Comparison of ENCODE assay signal across 8 cellular contexts in the genomic region with DNA sequence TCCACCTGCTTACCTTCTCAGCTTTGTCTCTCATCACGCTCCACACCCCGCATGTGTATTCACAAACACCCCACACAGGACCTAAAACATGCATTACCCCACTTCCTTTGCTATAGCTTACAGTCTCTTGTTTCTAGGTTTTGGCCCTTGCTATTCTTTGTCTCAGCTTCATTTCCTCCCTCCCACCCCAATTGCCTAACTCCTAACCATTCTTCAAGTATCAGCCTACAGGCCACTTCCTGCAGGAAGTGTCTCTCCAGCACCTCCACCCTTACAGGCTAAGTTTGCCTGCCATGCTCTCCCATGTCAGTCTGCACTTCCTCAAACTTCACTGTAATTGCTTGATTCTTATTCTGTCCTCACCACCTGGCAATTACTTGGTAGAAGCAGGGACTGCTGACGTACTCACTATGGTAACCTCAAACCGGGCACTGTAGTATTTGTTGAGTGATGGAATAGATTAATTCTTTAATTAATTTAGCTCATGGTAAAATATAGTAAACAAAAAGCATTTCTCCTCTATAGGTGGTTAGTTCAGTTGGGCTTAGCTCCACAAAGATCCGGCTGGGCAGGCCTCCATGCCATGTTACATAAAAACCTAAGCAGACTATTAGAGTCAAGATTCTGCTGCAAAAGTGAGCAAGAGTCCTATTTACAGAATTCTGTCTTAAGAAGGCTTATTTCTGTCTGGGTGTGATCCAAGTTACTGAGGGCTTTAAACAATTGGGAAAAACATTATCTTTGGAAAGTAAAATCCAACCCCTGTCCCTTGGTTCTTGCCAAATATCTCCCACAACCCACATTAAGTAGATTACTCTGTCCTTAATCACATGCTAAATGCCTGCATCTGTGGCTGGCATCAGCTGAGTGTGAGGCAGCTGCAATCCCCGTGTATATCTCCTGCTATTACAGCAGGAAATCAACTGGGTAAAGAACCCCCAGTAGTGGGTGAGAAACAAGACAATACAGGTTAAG.
A peak's percentile ranks its signal among the peaks of the same experiment; 100 is the strongest.
DNase-seq lines count a peak whose midpoint lies in the region; FAIRE-seq and TF ChIP-seq lines count a peak whose summit lies in the region.

No MANE protein-coding gene starts in this region.

- DNase-seq in breast epithelium (ENCODE audit: low spot score in 2 of 2): peak; percentile 38 to 71
- DNase-seq in MCF 10A (ENCODE audit: unreplicated experiment): no peak
- DNase-seq in NAMALWA (ENCODE audit: low spot score): peak; percentile 2
- peak; percentile 25 for DNase-seq in endothelial cell (ENCODE audit: low spot score)
- peak; percentile 38 for DNase-seq in superior temporal gyrus (ENCODE audit: extremely low spot score)
- no peak for DNase-seq in Caco-2
- no peak for DNase-seq in H54 (ENCODE audit: insufficient read length, low spot score)
- DNase-seq in NCI-H187 (lab: John Stamatoyannopoulos, UW): no peak

- H3K4me3 ChIP-seq in breast epithelium (no peak overlapping the region), Caco-2 (ENCODE audit: low read depth, low read length) (no peak overlapping the region)

- TF ChIP-seq POLR2A in breast epithelium (IDR thresholded peaks at IDR 0.05) (no peak), H54 (IDR thresholded peaks at IDR 0.05; ENCODE audit: low read depth, low read length) (no peak)

- H3K27me3 ChIP-seq in breast epithelium (no peaks in the 10 kb centered on the region), Caco-2 (replicated peaks; ENCODE audit: control insufficient read depth, insufficient read depth, low read length) (no peaks in the 10 kb centered on the region)

- FAIRE-seq in H54 (lab: Jason Lieb, UNC): no peak

- H3K36me3 Mint-ChIP-seq in MCF 10A (ENCODE audit: insufficient read depth, unreplicated experiment) (no peaks in the 10 kb centered on the region), endothelial cell (ENCODE audit: low read depth, unreplicated experiment) (no peaks in the 10 kb centered on the region), Caco-2 (ENCODE audit: insufficient read depth, unreplicated experiment) (no peaks in the 10 kb centered on the region)

- peaks cover 7% of the 10 kb centered on the region for H3K4me1 Mint-ChIP-seq in MCF 10A (ENCODE audit: insufficient read depth, unreplicated experiment)
- peaks cover 12% of the 10 kb centered on the region for H3K4me1 Mint-ChIP-seq in endothelial cell (ENCODE audit: unreplicated experiment)
- no peaks in the 10 kb centered on the region for H3K4me1 Mint-ChIP-seq in Caco-2 (ENCODE audit: low read depth, unreplicated experiment)

- CTCF ChIA-PET in MCF 10A (lab: Yijun Ruan, JAX): no interaction called here
- CTCF ChIA-PET in Caco-2 (lab: Charles Lee): no interaction called here

- no peaks in the 10 kb centered on the region for H3K9me3 ChIP-seq in breast epithelium
- no peaks in the 10 kb centered on the region for H3K9me3 ChIP-seq in Caco-2

- peak overlapping the region; percentile 65 to 68 for H3K27ac ChIP-seq in breast epithelium

- no peak for TF ChIP-seq CTCF in breast epithelium (IDR thresholded peaks at IDR 0.05)
- no peak for TF ChIP-seq CTCF in MCF 10A (IDR thresholded peaks at IDR 0.05; ENCODE audit: unreplicated experiment)
- no peak for TF ChIP-seq CTCF in endothelial cell (IDR thresholded peaks at IDR 0.05; ENCODE audit: unreplicated experiment)
- no peak for TF ChIP-seq CTCF in Caco-2 (IDR thresholded peaks at IDR 0.05; ENCODE audit: insufficient read depth in 1 of 2, low read depth in 1 of 2, low read length in 1 of 2, severe bottlenecking in 1 of 2, unreplicated experiment in 1 of 2)

- H3K27ac Mint-ChIP-seq in MCF 10A (ENCODE audit: low read depth, unreplicated experiment) (no peak overlapping the region), endothelial cell (ENCODE audit: unreplicated experiment) (peak overlapping the region; percentile 90), Caco-2 (ENCODE audit: unreplicated experiment) (no peak overlapping the region)

- intact Hi-C loops in breast epithelium (cut with DNase I; ENCODE audit: low total_unique reads): no loop called here
- intact Hi-C loops in MCF 10A (cut with micrococcal nuclease): no loop called here
- intact Hi-C loops in Caco-2 (cut with micrococcal nuclease; ENCODE audit: unreplicated experiment): loop anchor here (10.0 kb wide), 1 partner anchor 287 kb away; no protein-coding TSS in a partner anchor

- H3K4me3 Mint-ChIP-seq in MCF 10A (ENCODE audit: unreplicated experiment): no peak overlapping the region
- no peak overlapping the region for H3K4me3 Mint-ChIP-seq in endothelial cell (ENCODE audit: unreplicated experiment)
- no peak overlapping the region for H3K4me3 Mint-ChIP-seq in Caco-2 (ENCODE audit: unreplicated experiment)

- H3K9me3 Mint-ChIP-seq in MCF 10A (ENCODE audit: unreplicated experiment) (no peaks in the 10 kb centered on the region), endothelial cell (ENCODE audit: unreplicated experiment) (no peaks in the 10 kb centered on the region), Caco-2 (ENCODE audit: unreplicated experiment) (no peaks in the 10 kb centered on the region)

- H3K36me3 ChIP-seq in breast epithelium (no peaks in the 10 kb centered on the region), Caco-2 (ENCODE audit: control insufficient read depth, insufficient read depth, low read length) (no peaks in the 10 kb centered on the region)

- BruUV-seq in MCF 10A (replicated peaks; lab: Mats Ljungman, UMichigan): no TSS peak
- no TSS peak for BruUV-seq in Caco-2 (replicated peaks; lab: Mats Ljungman, UMichigan)

- POLR2A ChIA-PET in MCF 10A (lab: Yijun Ruan, JAX) (interaction anchor here (1.7 kb wide), 1 partner anchor 12 kb away, joined by 4 read pairs; no protein-coding TSS in a partner anchor), Caco-2 (lab: Charles Lee) (no interaction called here)

- no peaks in the 10 kb centered on the region for H3K27me3 Mint-ChIP-seq in MCF 10A (ENCODE audit: insufficient read depth, unreplicated experiment)
- peaks cover 2% of the 10 kb centered on the region for H3K27me3 Mint-ChIP-seq in endothelial cell (ENCODE audit: unreplicated experiment)
- no peaks in the 10 kb centered on the region for H3K27me3 Mint-ChIP-seq in Caco-2 (ENCODE audit: insufficient read depth, unreplicated experiment)

- no peaks in the 10 kb centered on the region for H3K4me1 ChIP-seq in breast epithelium
- no peaks in the 10 kb centered on the region for H3K4me1 ChIP-seq in Caco-2

Comparison
In these comparisons a context has a peak if more than half of its experiments do, and no peak if none do; other contexts are left out.
1. DNase-seq: peak in breast epithelium (2 of 2), NAMALWA (single experiment), endothelial cell (single experiment) and superior temporal gyrus (single experiment); none in MCF 10A (single experiment), Caco-2 (0 of 2), H54 (single experiment) and NCI-H187 (0 of 2).